1 cellular context compared by ENCODE assay signal in the genomic region with DNA sequence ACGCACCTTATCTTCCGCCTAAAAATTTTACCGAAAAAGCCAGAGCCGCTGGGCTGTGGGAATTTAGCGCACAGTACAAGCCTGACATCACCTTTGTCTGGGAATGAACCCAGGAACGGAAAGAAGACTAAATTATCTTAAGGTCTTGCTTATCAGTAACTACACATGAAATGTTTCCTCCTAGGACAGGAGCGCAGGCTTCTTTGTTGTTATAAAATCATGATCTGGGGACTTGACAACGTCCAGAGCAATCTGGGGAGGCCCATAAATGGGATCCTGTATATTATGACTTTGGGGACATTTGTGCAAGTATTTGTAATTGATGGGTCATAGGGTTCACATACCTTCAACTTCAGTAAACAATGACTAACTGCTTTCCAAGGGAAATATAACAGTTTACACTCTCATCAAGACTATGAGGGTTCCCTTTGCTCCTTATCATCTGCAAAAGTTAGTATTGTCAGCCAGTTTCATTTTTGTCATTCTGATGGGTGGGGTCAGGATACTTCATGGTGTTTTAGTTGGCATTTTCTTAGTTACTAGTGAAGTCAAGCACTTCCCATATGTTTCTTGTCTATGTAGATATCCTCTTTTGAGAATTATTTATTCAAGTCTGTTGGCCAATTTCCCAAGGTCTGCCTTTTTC.
TF ChIP-seq lines count a peak whose summit lies in the region.

No MANE protein-coding gene starts in this region.

TF ChIP-seq in HepG2, 621 proteins besides CTCF, POLR2A, EP300 and RAD21 (continued from another document and continues in another):
- TF ChIP-seq, protein P1, sequence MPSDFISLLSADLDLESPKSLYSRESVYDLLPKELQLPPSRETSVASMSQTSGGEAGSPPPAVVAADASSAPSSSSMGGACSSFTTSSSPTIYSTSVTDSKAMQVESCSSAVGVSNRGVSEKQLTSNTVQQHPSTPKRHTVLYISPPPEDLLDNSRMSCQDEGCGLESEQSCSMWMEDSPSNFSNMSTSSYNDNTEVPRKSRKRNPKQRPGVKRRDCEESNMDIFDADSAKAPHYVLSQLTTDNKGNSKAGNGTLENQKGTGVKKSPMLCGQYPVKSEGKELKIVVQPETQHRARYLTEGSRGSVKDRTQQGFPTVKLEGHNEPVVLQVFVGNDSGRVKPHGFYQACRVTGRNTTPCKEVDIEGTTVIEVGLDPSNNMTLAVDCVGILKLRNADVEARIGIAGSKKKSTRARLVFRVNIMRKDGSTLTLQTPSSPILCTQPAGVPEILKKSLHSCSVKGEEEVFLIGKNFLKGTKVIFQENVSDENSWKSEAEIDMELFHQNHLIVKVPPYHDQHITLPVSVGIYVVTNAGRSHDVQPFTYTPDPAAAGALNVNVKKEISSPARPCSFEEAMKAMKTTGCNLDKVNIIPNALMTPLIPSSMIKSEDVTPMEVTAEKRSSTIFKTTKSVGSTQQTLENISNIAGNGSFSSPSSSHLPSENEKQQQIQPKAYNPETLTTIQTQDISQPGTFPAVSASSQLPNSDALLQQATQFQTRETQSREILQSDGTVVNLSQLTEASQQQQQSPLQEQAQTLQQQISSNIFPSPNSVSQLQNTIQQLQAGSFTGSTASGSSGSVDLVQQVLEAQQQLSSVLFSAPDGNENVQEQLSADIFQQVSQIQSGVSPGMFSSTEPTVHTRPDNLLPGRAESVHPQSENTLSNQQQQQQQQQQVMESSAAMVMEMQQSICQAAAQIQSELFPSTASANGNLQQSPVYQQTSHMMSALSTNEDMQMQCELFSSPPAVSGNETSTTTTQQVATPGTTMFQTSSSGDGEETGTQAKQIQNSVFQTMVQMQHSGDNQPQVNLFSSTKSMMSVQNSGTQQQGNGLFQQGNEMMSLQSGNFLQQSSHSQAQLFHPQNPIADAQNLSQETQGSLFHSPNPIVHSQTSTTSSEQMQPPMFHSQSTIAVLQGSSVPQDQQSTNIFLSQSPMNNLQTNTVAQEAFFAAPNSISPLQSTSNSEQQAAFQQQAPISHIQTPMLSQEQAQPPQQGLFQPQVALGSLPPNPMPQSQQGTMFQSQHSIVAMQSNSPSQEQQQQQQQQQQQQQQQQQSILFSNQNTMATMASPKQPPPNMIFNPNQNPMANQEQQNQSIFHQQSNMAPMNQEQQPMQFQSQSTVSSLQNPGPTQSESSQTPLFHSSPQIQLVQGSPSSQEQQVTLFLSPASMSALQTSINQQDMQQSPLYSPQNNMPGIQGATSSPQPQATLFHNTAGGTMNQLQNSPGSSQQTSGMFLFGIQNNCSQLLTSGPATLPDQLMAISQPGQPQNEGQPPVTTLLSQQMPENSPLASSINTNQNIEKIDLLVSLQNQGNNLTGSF (CRISPR knock-in tag; IDR thresholded peaks at IDR 0.05): no peak
- TF ChIP-seq SUZ12 (IDR thresholded peaks at IDR 0.05; ENCODE audit: low read depth, low read length) (no peak), PITX1 (CRISPR knock-in tag; IDR thresholded peaks at IDR 0.05) (no peak), ZNF282 (IDR thresholded peaks at IDR 0.05; ENCODE audit: partially characterized antibody) (no peak), ZNF883 (CRISPR knock-in tag; IDR thresholded peaks at IDR 0.05; ENCODE audit: not compliant biosample characterization) (no peak), TOE1 (CRISPR knock-in tag; IDR thresholded peaks at IDR 0.05) (no peak), ZNF564 (CRISPR knock-in tag; IDR thresholded peaks at IDR 0.05) (no peak), ZNF776 (CRISPR knock-in tag; IDR thresholded peaks at IDR 0.05) (no peak), FOXP1 (IDR thresholded peaks at IDR 0.05) (no peak), FOXP1 (CRISPR knock-in tag; IDR thresholded peaks at IDR 0.05) (0 out of 2 replicates have a peak, but pooled peaks have one; percentile 33), SMYD3 (CRISPR knock-in tag; IDR thresholded peaks at IDR 0.05) (no peak), NCOA2 (CRISPR knock-in tag; IDR thresholded peaks at IDR 0.05) (0 out of 2 replicates have a peak, but pooled peaks have one; percentile 14), CEBPG (CRISPR knock-in tag; IDR thresholded peaks at IDR 0.05) (no peak), ZNF891 (CRISPR knock-in tag; IDR thresholded peaks at IDR 0.05) (no peak), TEAD3 (CRISPR knock-in tag; optimal IDR thresholded peaks at IDR 0.05; ENCODE audit: borderline replicate concordance) (no peak), HHEX (CRISPR knock-in tag; IDR thresholded peaks at IDR 0.05) (no peak), AKAP8 (CRISPR knock-in tag; IDR thresholded peaks at IDR 0.05) (no peak), HOXD1 (CRISPR knock-in tag; IDR thresholded peaks at IDR 0.05) (no peak), JUN (CRISPR knock-in tag; IDR thresholded peaks at IDR 0.05) (no peak), MAF1 (CRISPR knock-in tag; IDR thresholded peaks at IDR 0.05; ENCODE audit: borderline replicate concordance) (no peak), ATM (IDR thresholded peaks at IDR 0.05; ENCODE audit: borderline replicate concordance) (no peak), ZNF83 (CRISPR knock-in tag; IDR thresholded peaks at IDR 0.05; ENCODE audit: borderline replicate concordance) (no peak), NKX3-1 (CRISPR knock-in tag; IDR thresholded peaks at IDR 0.05) (no peak), ZFY (CRISPR knock-in tag; IDR thresholded peaks at IDR 0.05) (no peak), KAT2B (IDR thresholded peaks at IDR 0.05; ENCODE audit: borderline replicate concordance, low read depth, low read length) (no peak), MED1 (CRISPR knock-in tag; IDR thresholded peaks at IDR 0.05) (0 out of 2 replicates have a peak, but pooled peaks have one; percentile 34), KLF16 (CRISPR knock-in tag; IDR thresholded peaks at IDR 0.05) (no peak), ZNF44 (CRISPR knock-in tag; IDR thresholded peaks at IDR 0.05) (no peak), PAWR (CRISPR knock-in tag; IDR thresholded peaks at IDR 0.05; ENCODE audit: borderline replicate concordance) (no peak), ZNF441 (CRISPR knock-in tag; IDR thresholded peaks at IDR 0.05; ENCODE audit: borderline replicate concordance) (no peak), ZNF543 (CRISPR knock-in tag; IDR thresholded peaks at IDR 0.05) (no peak)
- TF ChIP-seq, protein P2, sequence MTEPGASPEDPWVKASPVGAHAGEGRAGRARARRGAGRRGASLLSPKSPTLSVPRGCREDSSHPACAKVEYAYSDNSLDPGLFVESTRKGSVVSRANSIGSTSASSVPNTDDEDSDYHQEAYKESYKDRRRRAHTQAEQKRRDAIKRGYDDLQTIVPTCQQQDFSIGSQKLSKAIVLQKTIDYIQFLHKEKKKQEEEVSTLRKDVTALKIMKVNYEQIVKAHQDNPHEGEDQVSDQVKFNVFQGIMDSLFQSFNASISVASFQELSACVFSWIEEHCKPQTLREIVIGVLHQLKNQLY (CRISPR knock-in tag; IDR thresholded peaks at IDR 0.05): no peak
- TF ChIP-seq, protein P3, sequence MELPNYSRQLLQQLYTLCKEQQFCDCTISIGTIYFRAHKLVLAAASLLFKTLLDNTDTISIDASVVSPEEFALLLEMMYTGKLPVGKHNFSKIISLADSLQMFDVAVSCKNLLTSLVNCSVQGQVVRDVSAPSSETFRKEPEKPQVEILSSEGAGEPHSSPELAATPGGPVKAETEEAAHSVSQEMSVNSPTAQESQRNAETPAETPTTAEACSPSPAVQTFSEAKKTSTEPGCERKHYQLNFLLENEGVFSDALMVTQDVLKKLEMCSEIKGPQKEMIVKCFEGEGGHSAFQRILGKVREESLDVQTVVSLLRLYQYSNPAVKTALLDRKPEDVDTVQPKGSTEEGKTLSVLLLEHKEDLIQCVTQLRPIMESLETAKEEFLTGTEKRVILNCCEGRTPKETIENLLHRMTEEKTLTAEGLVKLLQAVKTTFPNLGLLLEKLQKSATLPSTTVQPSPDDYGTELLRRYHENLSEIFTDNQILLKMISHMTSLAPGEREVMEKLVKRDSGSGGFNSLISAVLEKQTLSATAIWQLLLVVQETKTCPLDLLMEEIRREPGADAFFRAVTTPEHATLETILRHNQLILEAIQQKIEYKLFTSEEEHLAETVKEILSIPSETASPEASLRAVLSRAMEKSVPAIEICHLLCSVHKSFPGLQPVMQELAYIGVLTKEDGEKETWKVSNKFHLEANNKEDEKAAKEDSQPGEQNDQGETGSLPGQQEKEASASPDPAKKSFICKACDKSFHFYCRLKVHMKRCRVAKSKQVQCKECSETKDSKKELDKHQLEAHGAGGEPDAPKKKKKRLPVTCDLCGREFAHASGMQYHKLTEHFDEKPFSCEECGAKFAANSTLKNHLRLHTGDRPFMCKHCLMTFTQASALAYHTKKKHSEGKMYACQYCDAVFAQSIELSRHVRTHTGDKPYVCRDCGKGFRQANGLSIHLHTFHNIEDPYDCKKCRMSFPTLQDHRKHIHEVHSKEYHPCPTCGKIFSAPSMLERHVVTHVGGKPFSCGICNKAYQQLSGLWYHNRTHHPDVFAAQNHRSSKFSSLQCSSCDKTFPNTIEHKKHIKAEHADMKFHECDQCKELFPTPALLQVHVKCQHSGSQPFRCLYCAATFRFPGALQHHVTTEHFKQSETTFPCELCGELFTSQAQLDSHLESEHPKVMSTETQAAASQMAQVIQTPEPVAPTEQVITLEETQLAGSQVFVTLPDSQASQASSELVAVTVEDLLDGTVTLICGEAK (IDR thresholded peaks at IDR 0.05): no peak
- TF ChIP-seq, protein P3 (CRISPR knock-in tag; IDR thresholded peaks at IDR 0.05): no peak
- TF ChIP-seq, protein P4, sequence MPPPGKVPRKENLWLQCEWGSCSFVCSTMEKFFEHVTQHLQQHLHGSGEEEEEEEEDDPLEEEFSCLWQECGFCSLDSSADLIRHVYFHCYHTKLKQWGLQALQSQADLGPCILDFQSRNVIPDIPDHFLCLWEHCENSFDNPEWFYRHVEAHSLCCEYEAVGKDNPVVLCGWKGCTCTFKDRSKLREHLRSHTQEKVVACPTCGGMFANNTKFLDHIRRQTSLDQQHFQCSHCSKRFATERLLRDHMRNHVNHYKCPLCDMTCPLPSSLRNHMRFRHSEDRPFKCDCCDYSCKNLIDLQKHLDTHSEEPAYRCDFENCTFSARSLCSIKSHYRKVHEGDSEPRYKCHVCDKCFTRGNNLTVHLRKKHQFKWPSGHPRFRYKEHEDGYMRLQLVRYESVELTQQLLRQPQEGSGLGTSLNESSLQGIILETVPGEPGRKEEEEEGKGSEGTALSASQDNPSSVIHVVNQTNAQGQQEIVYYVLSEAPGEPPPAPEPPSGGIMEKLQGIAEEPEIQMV (CRISPR knock-in tag; IDR thresholded peaks at IDR 0.05; ENCODE audit: low read depth): no peak
- TF ChIP-seq, protein P5, sequence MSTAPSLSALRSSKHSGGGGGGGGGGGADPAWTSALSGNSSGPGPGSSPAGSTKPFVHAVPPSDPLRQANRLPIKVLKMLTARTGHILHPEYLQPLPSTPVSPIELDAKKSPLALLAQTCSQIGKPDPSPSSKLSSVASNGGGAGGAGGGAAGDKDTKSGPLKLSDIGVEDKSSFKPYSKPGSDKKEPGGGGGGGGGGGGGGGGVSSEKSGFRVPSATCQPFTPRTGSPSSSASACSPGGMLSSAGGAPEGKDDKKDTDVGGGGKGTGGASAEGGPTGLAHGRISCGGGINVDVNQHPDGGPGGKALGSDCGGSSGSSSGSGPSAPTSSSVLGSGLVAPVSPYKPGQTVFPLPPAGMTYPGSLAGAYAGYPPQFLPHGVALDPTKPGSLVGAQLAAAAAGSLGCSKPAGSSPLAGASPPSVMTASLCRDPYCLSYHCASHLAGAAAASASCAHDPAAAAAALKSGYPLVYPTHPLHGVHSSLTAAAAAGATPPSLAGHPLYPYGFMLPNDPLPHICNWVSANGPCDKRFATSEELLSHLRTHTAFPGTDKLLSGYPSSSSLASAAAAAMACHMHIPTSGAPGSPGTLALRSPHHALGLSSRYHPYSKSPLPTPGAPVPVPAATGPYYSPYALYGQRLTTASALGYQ (CRISPR knock-in tag; IDR thresholded peaks at IDR 0.05): 0 out of 2 replicates have a peak, but pooled peaks have one; percentile 21
- TF ChIP-seq, protein P6, sequence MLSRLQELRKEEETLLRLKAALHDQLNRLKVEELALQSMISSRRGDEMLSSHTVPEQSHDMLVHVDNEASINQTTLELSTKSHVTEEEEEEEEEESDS (CRISPR knock-in tag; IDR thresholded peaks at IDR 0.05; ENCODE audit: borderline replicate concordance): no peak
- TF ChIP-seq, protein P7, sequence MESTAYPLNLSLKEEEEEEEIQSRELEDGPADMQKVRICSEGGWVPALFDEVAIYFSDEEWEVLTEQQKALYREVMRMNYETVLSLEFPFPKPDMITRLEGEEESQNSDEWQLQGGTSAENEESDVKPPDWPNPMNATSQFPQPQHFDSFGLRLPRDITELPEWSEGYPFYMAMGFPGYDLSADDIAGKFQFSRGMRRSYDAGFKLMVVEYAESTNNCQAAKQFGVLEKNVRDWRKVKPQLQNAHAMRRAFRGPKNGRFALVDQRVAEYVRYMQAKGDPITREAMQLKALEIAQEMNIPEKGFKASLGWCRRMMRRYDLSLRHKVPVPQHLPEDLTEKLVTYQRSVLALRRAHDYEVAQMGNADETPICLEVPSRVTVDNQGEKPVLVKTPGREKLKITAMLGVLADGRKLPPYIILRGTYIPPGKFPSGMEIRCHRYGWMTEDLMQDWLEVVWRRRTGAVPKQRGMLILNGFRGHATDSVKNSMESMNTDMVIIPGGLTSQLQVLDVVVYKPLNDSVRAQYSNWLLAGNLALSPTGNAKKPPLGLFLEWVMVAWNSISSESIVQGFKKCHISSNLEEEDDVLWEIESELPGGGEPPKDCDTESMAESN (CRISPR knock-in tag; conservative IDR thresholded peaks at IDR 0.05): 0 out of 2 replicates have a peak, but pooled peaks have one; percentile 1
- TF ChIP-seq, protein P8, sequence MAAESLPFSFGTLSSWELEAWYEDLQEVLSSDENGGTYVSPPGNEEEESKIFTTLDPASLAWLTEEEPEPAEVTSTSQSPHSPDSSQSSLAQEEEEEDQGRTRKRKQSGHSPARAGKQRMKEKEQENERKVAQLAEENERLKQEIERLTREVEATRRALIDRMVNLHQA (CRISPR knock-in tag; IDR thresholded peaks at IDR 0.05): no peak
